Comparison of ENCODE assay signal across 22 cellular contexts in the genomic region with DNA sequence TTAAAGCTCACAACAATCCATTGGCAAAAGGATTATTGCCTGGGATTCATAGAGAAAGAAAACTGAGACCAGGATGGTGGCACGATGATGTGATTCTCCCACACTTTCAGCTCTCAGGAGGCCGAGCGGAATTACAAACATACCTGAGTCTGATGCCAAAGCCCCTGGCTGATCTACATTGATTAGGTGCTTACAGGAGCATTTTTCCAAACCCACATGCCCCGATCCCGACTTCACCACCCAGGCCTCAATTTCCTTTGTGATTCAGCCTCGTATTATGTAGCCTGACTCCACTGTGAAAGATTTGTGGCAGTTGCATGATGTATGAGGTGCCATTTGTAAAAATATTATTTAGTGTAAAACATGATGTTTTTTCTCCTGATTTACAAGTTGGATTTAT.
DNase-seq lines count a peak whose midpoint lies in the region; ATAC-seq and TF ChIP-seq lines count a peak whose summit lies in the region.
"Had no signal": no experiment of that assay in that cellular context is flagged by ENCODE, and none has a peak within 500 bp of the region (broad histone marks: within the 10 kb centered on the region; RNA-seq: fewer than 3 reads in every experiment).

No MANE protein-coding gene starts in this region.

- no peak for ATAC-seq in SK-N-SH treated with all-trans-retinoic acid at 6 μM for 48 hours
- ATAC-seq in IMR-90 (ENCODE audit: low read depth) = no peak
- ATAC-seq: GM12878 had no signal

- H3K4me3 Mint-ChIP-seq in mesothelial cell of epicardium = no peak overlapping the region
- H3K4me3 Mint-ChIP-seq: CD14-positive monocyte had no signal

- H2AFZ ChIP-seq in SK-N-SH (ENCODE audit: low read depth) (peak overlapping the region; percentile 12; the same call in 1 of the 2 replicates), IMR-90 (replicated peaks; ENCODE audit: low read length, poor library complexity) (peak overlapping the region; percentile 36)

- H4K91ac ChIP-seq in IMR-90 (ENCODE audit: insufficient read depth, low read depth, low read length) = peak overlapping the region; percentile 80

- no peak for TF ChIP-seq POLR2A in IMR-90 (IDR thresholded peaks at IDR 0.05; ENCODE audit: low read depth, low read length)

- no peak overlapping the region for H2AK9ac ChIP-seq in IMR-90 (replicated peaks; ENCODE audit: low read depth, low read length, poor library complexity)

- H3K79me2 ChIP-seq in SK-N-SH (ENCODE audit: insufficient read depth) = no peaks in the 10 kb centered on the region

- no peak overlapping the region for H3K27ac Mint-ChIP-seq in mesothelial cell of epicardium
- H3K27ac Mint-ChIP-seq: CD14-positive monocyte had no signal

- H3K4me3 ChIP-seq in SK-N-SH (ENCODE audit: low read depth in 2 of 2, low read length in 1 of 2) (no peak overlapping the region), IMR-90 (ENCODE audit: insufficient read depth, low read depth, low read length) (no peak overlapping the region), astrocyte of the spinal cord (ENCODE audit: low read depth, low read length) (no peak overlapping the region)
- H3K4me3 ChIP-seq: GM12878 had no signal

- peak overlapping the region; percentile 72; the same call in 1 of the 3 replicates for H2BK15ac ChIP-seq in IMR-90 (ENCODE audit: low read depth, low read length)

- H3K36me3 ChIP-seq in SK-N-SH (replicated peaks in 1 of 2; ENCODE audit: control insufficient read depth in 1 of 2, insufficient read depth in 2 of 2, low read length in 1 of 2) = no peaks in the 10 kb centered on the region
- no peaks in the 10 kb centered on the region for H3K36me3 ChIP-seq in IMR-90 (ENCODE audit: control insufficient read depth, insufficient read depth, low read length)
- H3K36me3 ChIP-seq: BE2C had no signal

- BruUV-seq in IMR-90 (replicated peaks; lab: Mats Ljungman, UMichigan) = no TSS peak

- H3K9ac ChIP-seq in SK-N-SH (no peak overlapping the region), IMR-90 (ENCODE audit: low read depth, low read length) (no peak overlapping the region)

- peaks cover 0 to 10% of the 10 kb centered on the region in 2 experiments; a peak in 1 of 4 replicates for H3K4me1 ChIP-seq in SK-N-SH (ENCODE audit: control insufficient read depth in 1 of 2, insufficient read depth in 2 of 2, low read depth in 1 of 2, low read length in 1 of 2)
- peaks cover 9% of the 10 kb centered on the region for H3K4me1 ChIP-seq in IMR-90 (ENCODE audit: control insufficient read depth, insufficient read depth, low read length)
- H3K4me1 ChIP-seq: BE2C had no signal

- POLR2A ChIA-PET in SK-N-SH (lab: Yijun Ruan, JAX) (no interaction called here), IMR-90 (lab: Charles Lee; ENCODE audit: unreplicated experiment) (no interaction called here)

- no peak for TF ChIP-seq RAD21 in SK-N-SH (IDR thresholded peaks at IDR 0.05; ENCODE audit: low read length)
- TF ChIP-seq RAD21 in IMR-90 (IDR thresholded peaks at IDR 0.05; ENCODE audit: low read length) = no peak

- intact Hi-C loops in IMR-90 (cut with micrococcal nuclease) = no loop called here

- dilution Hi-C loops in IMR-90 (cut with HindIII; ENCODE audit: low sequenced_read_pairs, unreplicated experiment) = no loop called here

- no peaks in the 10 kb centered on the region for H3K9me2 ChIP-seq in SK-N-SH

- DNase-seq in SK-N-SH = no peak
- DNase-seq in IMR-90 = peak; percentile 32
- DNase-seq in astrocyte of the spinal cord (ENCODE audit: low read depth, low spot score) = peak; percentile 30
- no peak for DNase-seq in mesothelial cell of epicardium (ENCODE audit: low spot score in 2 of 2, unreplicated experiment in 2 of 2)
- no peak for DNase-seq in islet precursor cell
- no peak for DNase-seq in NCI-H2227 treated with DMSO at 0.1 percent for 48 hours (lab: John Stamatoyannopoulos, UW)
- DNase-seq in RKO (ENCODE audit: low spot score) = no peak
- DNase-seq: BE2C, DMS153, HCEC 1CT, Karpas-422, MV-4-11, NCI-H1105, NCI-H1436 treated with DMSO at 0.1 percent for 48 hours, NCI-H187 treated with DMSO at 0.1 percent for 48 hours, NCI-H2171 treated with DMSO at 0.1 percent for 48 hours, NCI-H524 treated with DMSO at 0.1 percent for 48 hours, NCI-H774 had no signal

- TF ChIP-seq CTCF in SK-N-SH (IDR thresholded peaks at IDR 0.05) = no peak
- no peak for TF ChIP-seq CTCF in IMR-90 (conservative IDR thresholded peaks at IDR 0.05; ENCODE audit: low read depth, low read length)
- no peak for TF ChIP-seq CTCF in astrocyte of the spinal cord (IDR thresholded peaks at IDR 0.05; ENCODE audit: low read depth, low read length)
- no peak for TF ChIP-seq CTCF in mesothelial cell of epicardium (IDR thresholded peaks at IDR 0.05; ENCODE audit: unreplicated experiment)

- peak overlapping the region; percentile 93 for H4K5ac ChIP-seq in IMR-90 (ENCODE audit: low read depth, low read length)

- H3K79me1 ChIP-seq in IMR-90 (ENCODE audit: low read depth in 1 of 2, low read length in 2 of 2) = 0 out of 4 replicates have a peak, but pooled peaks cover 0 to 3% of the 10 kb centered on the region in 2 experiments

- peak overlapping the region; percentile 29 for H3K14ac ChIP-seq in IMR-90 (replicated peaks; ENCODE audit: low read depth, low read length)

- in situ Hi-C loops in IMR-90 (cut with MboI; ENCODE audit: low sequenced_read_pairs) = loop anchor here (5.0 kb wide), 1 partner anchor 106 kb away; no protein-coding TSS in a partner anchor
- in situ Hi-C loops in astrocyte of the spinal cord (cut with HindIII; ENCODE audit: low sequenced_read_pairs) = no loop called here

- peaks cover 3% of the 10 kb centered on the region for H3K36me3 Mint-ChIP-seq in mesothelial cell of epicardium
- H3K36me3 Mint-ChIP-seq: CD14-positive monocyte had no signal

- H3K27ac ChIP-seq in SK-N-SH (ENCODE audit: low read depth in 2 of 2, low read length in 1 of 2) (peak overlapping the region in 1 of 2 experiments; percentile 85; a peak in 2 of 4 replicates), IMR-90 (ENCODE audit: insufficient read depth, low read length) (peak overlapping the region; percentile 20; the same call in 1 of the 2 replicates)
- H3K27ac ChIP-seq: 22Rv1 had no signal

- no peaks in the 10 kb centered on the region for H3K9me3 Mint-ChIP-seq in mesothelial cell of epicardium

- H4K20me1 ChIP-seq in SK-N-SH (ENCODE audit: insufficient read depth) = no peaks in the 10 kb centered on the region
- no peaks in the 10 kb centered on the region for H4K20me1 ChIP-seq in IMR-90 (ENCODE audit: insufficient read depth, low read length)

- H3K4me1 Mint-ChIP-seq in mesothelial cell of epicardium = no peaks in the 10 kb centered on the region

- H3K18ac ChIP-seq in IMR-90 (ENCODE audit: low read depth, low read length) = peak overlapping the region; percentile 91; the same call in 1 of the 2 replicates

- peaks cover 30% of the 10 kb centered on the region for H3F3A ChIP-seq in SK-N-SH (replicated peaks; ENCODE audit: insufficient read depth)

- H3K9me1 ChIP-seq in IMR-90 (ENCODE audit: insufficient read depth, low read length) = no peaks in the 10 kb centered on the region

- CTCF ChIA-PET in SK-N-SH (lab: Yijun Ruan, JAX) (interaction anchor here (1.9 kb wide), 1 partner anchor 496 kb away, joined by 4 read pairs; no protein-coding TSS in a partner anchor), IMR-90 (lab: Yijun Ruan, JAX) (no interaction called here)

- 0 out of 4 replicates have a peak, but pooled peaks of 1 of the 2 experiments have one; percentile 11 for TF ChIP-seq EP300 in SK-N-SH (IDR thresholded peaks at IDR 0.05; ENCODE audit: borderline replicate concordance in 1 of 2, low read depth in 1 of 2, low read length in 1 of 2)

- no peaks in the 10 kb centered on the region for H3K9me3 ChIP-seq in SK-N-SH
- H3K9me3 ChIP-seq in IMR-90 (ENCODE audit: control insufficient read depth, insufficient read depth, low read length) = no peaks in the 10 kb centered on the region
- H3K9me3 ChIP-seq: BE2C had no signal

- peak overlapping the region; percentile 66 for H2BK20ac ChIP-seq in IMR-90 (ENCODE audit: low read depth, low read length)

- peak overlapping the region; percentile 39; the same call in 1 of the 2 replicates for H3K23ac ChIP-seq in IMR-90 (ENCODE audit: low read depth, low read length)

- peaks cover 5% of the 10 kb centered on the region for H3K27me3 Mint-ChIP-seq in mesothelial cell of epicardium (ENCODE audit: low read depth)

- 58% methylated on average over 6 of the region's 6 CpGs for WGBS in SK-N-SH (ENCODE audit: low lambda C conversion rate)
- 81% methylated on average over 3 of the region's 6 CpGs; no CpG with 5 or more reads in 1 of the 2 experiments for WGBS in IMR-90 (ENCODE audit: extremely low coverage in 2 of 2, insufficient read length in 1 of 2), 2 experiments

- H3K4me2 ChIP-seq in SK-N-SH = no peak overlapping the region
- H3K4me2 ChIP-seq in IMR-90 (ENCODE audit: low read depth, low read length) = no peak overlapping the region

- peak overlapping the region; percentile 75 for H2BK120ac ChIP-seq in IMR-90 (ENCODE audit: low read depth, low read length)

- peak overlapping the region; percentile 94 for H2BK5ac ChIP-seq in IMR-90 (ENCODE audit: low read depth, low read length, poor library complexity, severe bottlenecking)

- H3K27me3 ChIP-seq in SK-N-SH (ENCODE audit: insufficient read depth) = no peaks in the 10 kb centered on the region
- no peaks in the 10 kb centered on the region for H3K27me3 ChIP-seq in IMR-90 (ENCODE audit: control insufficient read depth, insufficient read depth, low read length)
- H3K27me3 ChIP-seq: BE2C had no signal

- H3K4ac ChIP-seq in IMR-90 (ENCODE audit: low read depth, low read length) = peak overlapping the region; percentile 26

- H2AK5ac ChIP-seq in IMR-90 (ENCODE audit: low read depth, low read length) = peak overlapping the region; percentile 38; the same call in 1 of the 2 replicates

- H3K56ac ChIP-seq in IMR-90 (ENCODE audit: extremely low read depth, insufficient read depth, low read length) = no peak overlapping the region; the same call in 1 of the 2 replicates

- H4K8ac ChIP-seq in IMR-90 (ENCODE audit: low read depth in 2 of 2, low read length in 2 of 2) = peak overlapping the region; percentile 73 to 76; a peak in 3 of 4 replicates

TF ChIP-seq in IMR-90, 13 proteins besides CTCF, POLR2A, EP300 and RAD21 (continues in another document):
- TF ChIP-seq MAZ (IDR thresholded peaks at IDR 0.05; ENCODE audit: borderline replicate concordance, low read depth, low read length) (no peak), RFX5 (IDR thresholded peaks at IDR 0.05; ENCODE audit: low read depth, low read length) (no peak), MAFK (IDR thresholded peaks at IDR 0.05; ENCODE audit: low read depth, low read length) (no peak), CHD1 (IDR thresholded peaks at IDR 0.05; ENCODE audit: low read depth, low read length) (no peak), CEBPB (IDR thresholded peaks at IDR 0.05; ENCODE audit: low read depth, low read length) (no peak), RCOR1 (IDR thresholded peaks at IDR 0.05; ENCODE audit: insufficient replicate concordance, low read length) (no peak), BHLHE40 (IDR thresholded peaks at IDR 0.05; ENCODE audit: low read depth, low read length) (no peak), MXI1 (IDR thresholded peaks at IDR 0.05; ENCODE audit: borderline replicate concordance, low read depth, low read length) (no peak), NFE2L2 (IDR thresholded peaks at IDR 0.05; ENCODE audit: low read depth, low read length) (no peak), FOS (IDR thresholded peaks at IDR 0.05; ENCODE audit: low read depth, low read length) (no peak)

Comparison
In these comparisons a context has a peak if more than half of its experiments do, and no peak if none do; other contexts are left out.
1. DNase-seq: peak in IMR-90 (single experiment) and astrocyte of the spinal cord (single experiment); none in SK-N-SH (single experiment), mesothelial cell of epicardium (0 of 2), islet precursor cell (single experiment), NCI-H2227 treated with DMSO at 0.1 percent for 48 hours (single experiment) and RKO (single experiment).